Comparison of ENCODE assay signal across 1 cellular context in the genomic region with DNA sequence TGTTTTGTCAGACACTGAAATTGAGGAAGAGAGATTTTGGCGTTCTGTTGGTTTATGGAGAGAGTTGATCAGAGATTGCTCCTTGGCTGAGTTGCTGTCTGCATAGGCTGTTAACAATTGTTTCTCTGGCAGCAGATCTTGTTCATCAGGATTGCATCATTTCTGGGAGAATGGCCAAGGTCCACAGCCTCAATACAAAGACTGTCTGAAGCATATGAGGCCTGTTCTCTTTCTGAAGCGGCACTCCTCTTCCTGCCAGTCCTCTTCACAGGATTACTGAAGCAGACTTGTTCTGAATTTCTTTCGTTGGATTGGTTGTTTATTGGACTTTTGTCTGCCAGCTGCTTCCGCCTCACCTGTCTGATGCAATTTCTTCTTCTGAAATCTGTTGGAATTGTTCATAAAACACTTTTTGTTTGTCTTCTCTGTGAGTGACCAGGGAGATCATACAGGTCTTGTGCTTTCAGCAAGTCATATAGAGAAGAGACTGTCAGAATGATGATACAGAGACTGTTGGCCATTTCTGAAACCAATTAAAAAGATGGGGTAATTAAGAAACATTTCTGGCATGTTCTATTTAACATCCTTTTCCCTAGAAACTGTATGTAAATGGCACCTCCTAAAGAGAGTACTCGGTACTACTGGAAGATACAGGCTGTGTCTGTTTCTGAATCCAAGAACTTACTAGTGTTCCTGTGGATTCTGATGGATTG.
A peak's percentile ranks its signal among the peaks of the same experiment; 100 is the strongest.
TF ChIP-seq lines count a peak whose summit lies in the region.

No MANE protein-coding gene starts in this region.

TF ChIP-seq in K562, 482 proteins besides CTCF, POLR2A, EP300 and RAD21 (continued from another document and continues in another):
- TF ChIP-seq, protein P1, sequence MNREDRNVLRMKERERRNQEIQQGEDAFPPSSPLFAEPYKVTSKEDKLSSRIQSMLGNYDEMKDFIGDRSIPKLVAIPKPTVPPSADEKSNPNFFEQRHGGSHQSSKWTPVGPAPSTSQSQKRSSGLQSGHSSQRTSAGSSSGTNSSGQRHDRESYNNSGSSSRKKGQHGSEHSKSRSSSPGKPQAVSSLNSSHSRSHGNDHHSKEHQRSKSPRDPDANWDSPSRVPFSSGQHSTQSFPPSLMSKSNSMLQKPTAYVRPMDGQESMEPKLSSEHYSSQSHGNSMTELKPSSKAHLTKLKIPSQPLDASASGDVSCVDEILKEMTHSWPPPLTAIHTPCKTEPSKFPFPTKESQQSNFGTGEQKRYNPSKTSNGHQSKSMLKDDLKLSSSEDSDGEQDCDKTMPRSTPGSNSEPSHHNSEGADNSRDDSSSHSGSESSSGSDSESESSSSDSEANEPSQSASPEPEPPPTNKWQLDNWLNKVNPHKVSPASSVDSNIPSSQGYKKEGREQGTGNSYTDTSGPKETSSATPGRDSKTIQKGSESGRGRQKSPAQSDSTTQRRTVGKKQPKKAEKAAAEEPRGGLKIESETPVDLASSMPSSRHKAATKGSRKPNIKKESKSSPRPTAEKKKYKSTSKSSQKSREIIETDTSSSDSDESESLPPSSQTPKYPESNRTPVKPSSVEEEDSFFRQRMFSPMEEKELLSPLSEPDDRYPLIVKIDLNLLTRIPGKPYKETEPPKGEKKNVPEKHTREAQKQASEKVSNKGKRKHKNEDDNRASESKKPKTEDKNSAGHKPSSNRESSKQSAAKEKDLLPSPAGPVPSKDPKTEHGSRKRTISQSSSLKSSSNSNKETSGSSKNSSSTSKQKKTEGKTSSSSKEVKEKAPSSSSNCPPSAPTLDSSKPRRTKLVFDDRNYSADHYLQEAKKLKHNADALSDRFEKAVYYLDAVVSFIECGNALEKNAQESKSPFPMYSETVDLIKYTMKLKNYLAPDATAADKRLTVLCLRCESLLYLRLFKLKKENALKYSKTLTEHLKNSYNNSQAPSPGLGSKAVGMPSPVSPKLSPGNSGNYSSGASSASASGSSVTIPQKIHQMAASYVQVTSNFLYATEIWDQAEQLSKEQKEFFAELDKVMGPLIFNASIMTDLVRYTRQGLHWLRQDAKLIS (CRISPR knock-in tag; IDR thresholded peaks at IDR 0.05): no peak
- TF ChIP-seq HDGF (IDR thresholded peaks at IDR 0.05): peak; percentile 88; the same call in 1 of the 2 replicates
- TF ChIP-seq SAFB (IDR thresholded peaks at IDR 0.05; ENCODE audit: borderline replicate concordance, low read depth, low read length): no peak
- no peak for TF ChIP-seq ZNF57 (CRISPR knock-in tag; IDR thresholded peaks at IDR 0.05)
- TF ChIP-seq SMAD1 (IDR thresholded peaks at IDR 0.05; ENCODE audit: low read depth, low read length, partially characterized antibody): peak; percentile 59
- TF ChIP-seq, protein P2, sequence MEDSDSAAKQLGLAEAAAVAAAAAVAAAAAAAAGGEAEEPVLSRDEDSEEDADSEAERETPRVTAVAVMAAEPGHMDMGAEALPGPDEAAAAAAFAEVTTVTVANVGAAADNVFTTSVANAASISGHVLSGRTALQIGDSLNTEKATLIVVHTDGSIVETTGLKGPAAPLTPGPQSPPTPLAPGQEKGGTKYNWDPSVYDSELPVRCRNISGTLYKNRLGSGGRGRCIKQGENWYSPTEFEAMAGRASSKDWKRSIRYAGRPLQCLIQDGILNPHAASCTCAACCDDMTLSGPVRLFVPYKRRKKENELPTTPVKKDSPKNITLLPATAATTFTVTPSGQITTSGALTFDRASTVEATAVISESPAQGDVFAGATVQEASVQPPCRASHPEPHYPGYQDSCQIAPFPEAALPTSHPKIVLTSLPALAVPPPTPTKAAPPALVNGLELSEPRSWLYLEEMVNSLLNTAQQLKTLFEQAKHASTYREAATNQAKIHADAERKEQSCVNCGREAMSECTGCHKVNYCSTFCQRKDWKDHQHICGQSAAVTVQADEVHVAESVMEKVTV (CRISPR knock-in tag; IDR thresholded peaks at IDR 0.05): peak; percentile 80
- TF ChIP-seq, protein P3, sequence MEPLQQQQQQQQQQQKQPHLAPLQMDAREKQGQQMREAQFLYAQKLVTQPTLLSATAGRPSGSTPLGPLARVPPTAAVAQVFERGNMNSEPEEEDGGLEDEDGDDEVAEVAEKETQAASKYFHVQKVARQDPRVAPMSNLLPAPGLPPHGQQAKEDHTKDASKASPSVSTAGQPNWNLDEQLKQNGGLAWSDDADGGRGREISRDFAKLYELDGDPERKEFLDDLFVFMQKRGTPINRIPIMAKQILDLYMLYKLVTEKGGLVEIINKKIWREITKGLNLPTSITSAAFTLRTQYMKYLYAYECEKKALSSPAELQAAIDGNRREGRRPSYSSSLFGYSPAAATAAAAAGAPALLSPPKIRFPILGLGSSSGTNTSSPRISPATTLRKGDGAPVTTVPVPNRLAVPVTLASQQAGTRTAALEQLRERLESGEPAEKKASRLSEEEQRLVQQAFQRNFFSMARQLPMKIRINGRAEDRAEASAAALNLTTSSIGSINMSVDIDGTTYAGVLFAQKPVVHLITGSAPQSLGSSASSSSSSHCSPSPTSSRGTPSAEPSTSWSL (CRISPR knock-in tag; IDR thresholded peaks at IDR 0.05; ENCODE audit: borderline replicate concordance): no peak
- TF ChIP-seq, protein P4, sequence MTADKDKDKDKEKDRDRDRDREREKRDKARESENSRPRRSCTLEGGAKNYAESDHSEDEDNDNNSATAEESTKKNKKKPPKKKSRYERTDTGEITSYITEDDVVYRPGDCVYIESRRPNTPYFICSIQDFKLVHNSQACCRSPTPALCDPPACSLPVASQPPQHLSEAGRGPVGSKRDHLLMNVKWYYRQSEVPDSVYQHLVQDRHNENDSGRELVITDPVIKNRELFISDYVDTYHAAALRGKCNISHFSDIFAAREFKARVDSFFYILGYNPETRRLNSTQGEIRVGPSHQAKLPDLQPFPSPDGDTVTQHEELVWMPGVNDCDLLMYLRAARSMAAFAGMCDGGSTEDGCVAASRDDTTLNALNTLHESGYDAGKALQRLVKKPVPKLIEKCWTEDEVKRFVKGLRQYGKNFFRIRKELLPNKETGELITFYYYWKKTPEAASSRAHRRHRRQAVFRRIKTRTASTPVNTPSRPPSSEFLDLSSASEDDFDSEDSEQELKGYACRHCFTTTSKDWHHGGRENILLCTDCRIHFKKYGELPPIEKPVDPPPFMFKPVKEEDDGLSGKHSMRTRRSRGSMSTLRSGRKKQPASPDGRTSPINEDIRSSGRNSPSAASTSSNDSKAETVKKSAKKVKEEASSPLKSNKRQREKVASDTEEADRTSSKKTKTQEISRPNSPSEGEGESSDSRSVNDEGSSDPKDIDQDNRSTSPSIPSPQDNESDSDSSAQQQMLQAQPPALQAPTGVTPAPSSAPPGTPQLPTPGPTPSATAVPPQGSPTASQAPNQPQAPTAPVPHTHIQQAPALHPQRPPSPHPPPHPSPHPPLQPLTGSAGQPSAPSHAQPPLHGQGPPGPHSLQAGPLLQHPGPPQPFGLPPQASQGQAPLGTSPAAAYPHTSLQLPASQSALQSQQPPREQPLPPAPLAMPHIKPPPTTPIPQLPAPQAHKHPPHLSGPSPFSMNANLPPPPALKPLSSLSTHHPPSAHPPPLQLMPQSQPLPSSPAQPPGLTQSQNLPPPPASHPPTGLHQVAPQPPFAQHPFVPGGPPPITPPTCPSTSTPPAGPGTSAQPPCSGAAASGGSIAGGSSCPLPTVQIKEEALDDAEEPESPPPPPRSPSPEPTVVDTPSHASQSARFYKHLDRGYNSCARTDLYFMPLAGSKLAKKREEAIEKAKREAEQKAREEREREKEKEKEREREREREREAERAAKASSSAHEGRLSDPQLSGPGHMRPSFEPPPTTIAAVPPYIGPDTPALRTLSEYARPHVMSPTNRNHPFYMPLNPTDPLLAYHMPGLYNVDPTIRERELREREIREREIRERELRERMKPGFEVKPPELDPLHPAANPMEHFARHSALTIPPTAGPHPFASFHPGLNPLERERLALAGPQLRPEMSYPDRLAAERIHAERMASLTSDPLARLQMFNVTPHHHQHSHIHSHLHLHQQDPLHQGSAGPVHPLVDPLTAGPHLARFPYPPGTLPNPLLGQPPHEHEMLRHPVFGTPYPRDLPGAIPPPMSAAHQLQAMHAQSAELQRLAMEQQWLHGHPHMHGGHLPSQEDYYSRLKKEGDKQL (CRISPR knock-in tag; IDR thresholded peaks at IDR 0.05; ENCODE audit: borderline replicate concordance): no peak
- no peak for TF ChIP-seq CBX1 (IDR thresholded peaks at IDR 0.05; ENCODE audit: low read depth)
- TF ChIP-seq, protein P5, sequence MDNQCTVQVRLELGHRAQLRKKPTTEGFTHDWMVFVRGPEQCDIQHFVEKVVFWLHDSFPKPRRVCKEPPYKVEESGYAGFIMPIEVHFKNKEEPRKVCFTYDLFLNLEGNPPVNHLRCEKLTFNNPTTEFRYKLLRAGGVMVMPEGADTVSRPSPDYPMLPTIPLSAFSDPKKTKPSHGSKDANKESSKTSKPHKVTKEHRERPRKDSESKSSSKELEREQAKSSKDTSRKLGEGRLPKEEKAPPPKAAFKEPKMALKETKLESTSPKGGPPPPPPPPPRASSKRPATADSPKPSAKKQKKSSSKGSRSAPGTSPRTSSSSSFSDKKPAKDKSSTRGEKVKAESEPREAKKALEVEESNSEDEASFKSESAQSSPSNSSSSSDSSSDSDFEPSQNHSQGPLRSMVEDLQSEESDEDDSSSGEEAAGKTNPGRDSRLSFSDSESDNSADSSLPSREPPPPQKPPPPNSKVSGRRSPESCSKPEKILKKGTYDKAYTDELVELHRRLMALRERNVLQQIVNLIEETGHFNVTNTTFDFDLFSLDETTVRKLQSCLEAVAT (IDR thresholded peaks at IDR 0.05): no peak; a peak in 1 of 4 replicates
- peak; percentile 72 for TF ChIP-seq CHD4 (IDR thresholded peaks at IDR 0.05; ENCODE audit: insufficient read depth, insufficient replicate concordance, low read depth, low read length, poor library complexity, severe bottlenecking)
- TF ChIP-seq ZNF785 (CRISPR knock-in tag; IDR thresholded peaks at IDR 0.05): no peak
- peak; percentile 50; the same call in 1 of the 2 replicates for TF ChIP-seq TEAD4 (IDR thresholded peaks at IDR 0.05; ENCODE audit: low read length)
- TF ChIP-seq TEAD4 (CRISPR knock-in tag; IDR thresholded peaks at IDR 0.05; ENCODE audit: borderline replicate concordance): no peak
- TF ChIP-seq MEF2D (tag; conservative IDR thresholded peaks at IDR 0.05; ENCODE audit: low read depth): peak; percentile 48; the same call in 1 of the 2 replicates
- TF ChIP-seq NRF1 (conservative IDR thresholded peaks at IDR 0.05 in 1 of 2, IDR thresholded peaks at IDR 0.05 in 1 of 2): no peak; a peak in 1 of 4 replicates
- no peak for TF ChIP-seq MBD2 (IDR thresholded peaks at IDR 0.05; ENCODE audit: borderline replicate concordance, low read depth)
- peak in 1 of 2 experiments; percentile 44; a peak in 3 of 4 replicates for TF ChIP-seq MAZ (CRISPR knock-in tag; conservative IDR thresholded peaks at IDR 0.05 in 1 of 2, IDR thresholded peaks at IDR 0.05 in 1 of 2)
- no peak for TF ChIP-seq NELFE (IDR thresholded peaks at IDR 0.05; ENCODE audit: insufficient read depth, insufficient read length)
- TF ChIP-seq ZC3H11A (IDR thresholded peaks at IDR 0.05; ENCODE audit: low read depth, low read length): no peak
- peak; percentile 95 for TF ChIP-seq GTF2E2 (tag; IDR thresholded peaks at IDR 0.05)
- peak; percentile 18; the same call in 1 of the 2 replicates for TF ChIP-seq POLR2H (tag; IDR thresholded peaks at IDR 0.05; ENCODE audit: low read depth)
- no peak for TF ChIP-seq KAT2B (IDR thresholded peaks at IDR 0.05; ENCODE audit: low read depth, low read length)
- TF ChIP-seq ZNF561 (CRISPR knock-in tag; conservative IDR thresholded peaks at IDR 0.05): no peak
- TF ChIP-seq SRF (CRISPR knock-in tag; IDR thresholded peaks at IDR 0.05): no peak
- TF ChIP-seq, protein P6, sequence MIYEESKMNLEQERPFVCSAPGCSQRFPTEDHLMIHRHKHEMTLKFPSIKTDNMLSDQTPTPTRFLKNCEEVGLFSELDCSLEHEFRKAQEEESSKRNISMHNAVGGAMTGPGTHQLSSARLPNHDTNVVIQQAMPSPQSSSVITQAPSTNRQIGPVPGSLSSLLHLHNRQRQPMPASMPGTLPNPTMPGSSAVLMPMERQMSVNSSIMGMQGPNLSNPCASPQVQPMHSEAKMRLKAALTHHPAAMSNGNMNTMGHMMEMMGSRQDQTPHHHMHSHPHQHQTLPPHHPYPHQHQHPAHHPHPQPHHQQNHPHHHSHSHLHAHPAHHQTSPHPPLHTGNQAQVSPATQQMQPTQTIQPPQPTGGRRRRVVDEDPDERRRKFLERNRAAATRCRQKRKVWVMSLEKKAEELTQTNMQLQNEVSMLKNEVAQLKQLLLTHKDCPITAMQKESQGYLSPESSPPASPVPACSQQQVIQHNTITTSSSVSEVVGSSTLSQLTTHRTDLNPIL (CRISPR knock-in tag; IDR thresholded peaks at IDR 0.05): no peak
- TF ChIP-seq ZNF224 (CRISPR knock-in tag; IDR thresholded peaks at IDR 0.05): no peak
- TF ChIP-seq, protein P7, sequence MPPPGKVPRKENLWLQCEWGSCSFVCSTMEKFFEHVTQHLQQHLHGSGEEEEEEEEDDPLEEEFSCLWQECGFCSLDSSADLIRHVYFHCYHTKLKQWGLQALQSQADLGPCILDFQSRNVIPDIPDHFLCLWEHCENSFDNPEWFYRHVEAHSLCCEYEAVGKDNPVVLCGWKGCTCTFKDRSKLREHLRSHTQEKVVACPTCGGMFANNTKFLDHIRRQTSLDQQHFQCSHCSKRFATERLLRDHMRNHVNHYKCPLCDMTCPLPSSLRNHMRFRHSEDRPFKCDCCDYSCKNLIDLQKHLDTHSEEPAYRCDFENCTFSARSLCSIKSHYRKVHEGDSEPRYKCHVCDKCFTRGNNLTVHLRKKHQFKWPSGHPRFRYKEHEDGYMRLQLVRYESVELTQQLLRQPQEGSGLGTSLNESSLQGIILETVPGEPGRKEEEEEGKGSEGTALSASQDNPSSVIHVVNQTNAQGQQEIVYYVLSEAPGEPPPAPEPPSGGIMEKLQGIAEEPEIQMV (tag; conservative IDR thresholded peaks at IDR 0.05; ENCODE audit: low read depth): peak; percentile 51; the same call in 1 of the 2 replicates
- TF ChIP-seq, protein P8, sequence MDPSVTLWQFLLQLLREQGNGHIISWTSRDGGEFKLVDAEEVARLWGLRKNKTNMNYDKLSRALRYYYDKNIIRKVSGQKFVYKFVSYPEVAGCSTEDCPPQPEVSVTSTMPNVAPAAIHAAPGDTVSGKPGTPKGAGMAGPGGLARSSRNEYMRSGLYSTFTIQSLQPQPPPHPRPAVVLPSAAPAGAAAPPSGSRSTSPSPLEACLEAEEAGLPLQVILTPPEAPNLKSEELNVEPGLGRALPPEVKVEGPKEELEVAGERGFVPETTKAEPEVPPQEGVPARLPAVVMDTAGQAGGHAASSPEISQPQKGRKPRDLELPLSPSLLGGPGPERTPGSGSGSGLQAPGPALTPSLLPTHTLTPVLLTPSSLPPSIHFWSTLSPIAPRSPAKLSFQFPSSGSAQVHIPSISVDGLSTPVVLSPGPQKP (CRISPR knock-in tag; IDR thresholded peaks at IDR 0.05): no peak
- 0 out of 2 replicates have a peak, but pooled peaks have one; percentile 22 for TF ChIP-seq MAFK (IDR thresholded peaks at IDR 0.05; ENCODE audit: low read length)
- peak; percentile 42; the same call in 1 of the 2 replicates for TF ChIP-seq CREM (IDR thresholded peaks at IDR 0.05; ENCODE audit: low read depth)
- peak; percentile 58 for TF ChIP-seq POLR2AphosphoS5 (IDR thresholded peaks at IDR 0.05; ENCODE audit: control insufficient read depth, insufficient read depth, low read depth, low read length)
- TF ChIP-seq ERF (CRISPR knock-in tag; IDR thresholded peaks at IDR 0.05): no peak
- peak; percentile 84; the same call in 1 of the 2 replicates for TF ChIP-seq BRD4 (IDR thresholded peaks at IDR 0.05)
- TF ChIP-seq MCM3 (IDR thresholded peaks at IDR 0.05): no peak
- TF ChIP-seq, protein P9, sequence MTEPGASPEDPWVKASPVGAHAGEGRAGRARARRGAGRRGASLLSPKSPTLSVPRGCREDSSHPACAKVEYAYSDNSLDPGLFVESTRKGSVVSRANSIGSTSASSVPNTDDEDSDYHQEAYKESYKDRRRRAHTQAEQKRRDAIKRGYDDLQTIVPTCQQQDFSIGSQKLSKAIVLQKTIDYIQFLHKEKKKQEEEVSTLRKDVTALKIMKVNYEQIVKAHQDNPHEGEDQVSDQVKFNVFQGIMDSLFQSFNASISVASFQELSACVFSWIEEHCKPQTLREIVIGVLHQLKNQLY (CRISPR knock-in tag; conservative IDR thresholded peaks at IDR 0.05): no peak
